ENCODE assay signal across 21 cellular contexts in the genomic region with DNA sequence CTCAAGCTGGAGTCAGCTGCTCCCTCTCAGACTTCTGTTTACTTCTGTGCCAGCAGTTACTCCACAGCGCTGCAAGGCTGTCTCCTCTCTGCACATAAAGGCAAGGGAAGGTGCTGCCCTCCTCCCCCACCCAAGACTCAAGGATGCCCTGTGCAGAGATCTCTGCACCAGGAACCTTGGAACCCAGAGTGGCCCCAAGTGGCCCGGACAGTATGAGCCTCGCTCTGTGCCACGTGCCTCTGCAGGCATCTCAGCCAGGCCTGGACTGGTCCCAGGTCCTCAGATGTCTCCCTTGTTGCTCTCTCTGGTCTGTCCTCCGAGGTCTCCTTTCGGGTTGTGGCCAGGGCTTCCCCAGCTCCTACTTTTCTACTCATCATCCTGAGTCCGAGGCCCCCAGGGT.
DNase-seq lines count a peak whose midpoint lies in the region; ATAC-seq, FAIRE-seq and TF ChIP-seq lines count a peak whose summit lies in the region.
"Had no signal": no experiment of that assay in that cellular context is flagged by ENCODE, and none has a peak within 500 bp of the region (broad histone marks: within the 10 kb centered on the region; RNA-seq: fewer than 3 reads in every experiment).

No MANE protein-coding gene starts in this region.

- H3K27me3 Mint-ChIP-seq in CD8-positive, alpha-beta T cell (ENCODE audit: low read depth), result no peaks in the 10 kb centered on the region
- H3K27me3 Mint-ChIP-seq in glutamatergic neuron (ENCODE audit: unreplicated experiment), result peaks cover 4% of the 10 kb centered on the region
- H3K27me3 Mint-ChIP-seq: CD4-positive, alpha-beta T cell had no signal

- no peak for FAIRE-seq in small intestine (lab: Jason Lieb, UNC)
- FAIRE-seq: D721Med, G401.6, GM18507, H1 had no signal

- no peak for TF ChIP-seq CTCF in CD8-positive, alpha-beta T cell (IDR thresholded peaks at IDR 0.05)
- TF ChIP-seq CTCF in glutamatergic neuron (IDR thresholded peaks at IDR 0.05; ENCODE audit: partially characterized antibody, unreplicated experiment), result no peak

- H3K27ac ChIP-seq in BLaER1 (peak overlapping the region; percentile 49), small intestine (ENCODE audit: low read depth in 1 of 2, low read length in 1 of 2) (no peak overlapping the region)
- no peak overlapping the region for H3K27ac ChIP-seq in CD8-positive, alpha-beta T cell (ENCODE audit: low read depth, low read length)
- H3K27ac ChIP-seq: SK-N-MC had no signal

- no peak for ATAC-seq in CD8-positive, alpha-beta T cell
- no peak for ATAC-seq in GM21360 (IDR thresholded peaks at IDR 0.05; ENCODE audit: unreplicated experiment)
- ATAC-seq in GM18909 (IDR thresholded peaks at IDR 0.05; ENCODE audit: poor library complexity, unreplicated experiment), result no peak
- ATAC-seq: Panc1 had no signal

- H3K27me3 ChIP-seq in BLaER1 (no peaks in the 10 kb centered on the region), small intestine (ENCODE audit: control insufficient read depth in 2 of 2, insufficient read depth in 2 of 2, low read length in 2 of 2) (no peaks in the 10 kb centered on the region)
- no peaks in the 10 kb centered on the region for H3K27me3 ChIP-seq in CD8-positive, alpha-beta T cell (ENCODE audit: insufficient read depth, low read length)

- H3K4me1 ChIP-seq in BLaER1, result peaks cover 41% of the 10 kb centered on the region
- H3K4me1 ChIP-seq in CD8-positive, alpha-beta T cell (ENCODE audit: insufficient read depth, low read length), result peaks cover 14% of the 10 kb centered on the region
- H3K4me1 ChIP-seq in small intestine (ENCODE audit: control insufficient read depth in 2 of 2, insufficient read depth in 1 of 2, low read depth in 1 of 2, low read length in 1 of 2), result no peaks in the 10 kb centered on the region

- no peaks in the 10 kb centered on the region for H3K9me3 Mint-ChIP-seq in CD8-positive, alpha-beta T cell
- peaks cover 4% of the 10 kb centered on the region for H3K9me3 Mint-ChIP-seq in glutamatergic neuron (ENCODE audit: unreplicated experiment)
- H3K9me3 Mint-ChIP-seq: CD4-positive, alpha-beta T cell had no signal

- H3K27ac Mint-ChIP-seq in CD8-positive, alpha-beta T cell, result peak overlapping the region; percentile 52
- peak overlapping the region; percentile 60 for H3K27ac Mint-ChIP-seq in glutamatergic neuron (ENCODE audit: unreplicated experiment)
- H3K27ac Mint-ChIP-seq: CD4-positive, alpha-beta T cell had no signal

- WGBS in small intestine, 3 donors, result 58 to 85% (median 73%) methylated on average over 7 of the region's 7 CpGs

- H3K9ac ChIP-seq in BLaER1, result no peak overlapping the region

- no peaks in the 10 kb centered on the region for H3K36me3 ChIP-seq in BLaER1
- H3K36me3 ChIP-seq in CD8-positive, alpha-beta T cell (ENCODE audit: insufficient read depth, low read length), result no peaks in the 10 kb centered on the region
- H3K36me3 ChIP-seq in small intestine (ENCODE audit: control insufficient read depth in 2 of 2, insufficient read depth in 2 of 2, low read length in 2 of 2), result no peaks in the 10 kb centered on the region

- H4K20me1 ChIP-seq in BLaER1, result no peaks in the 10 kb centered on the region

- intact Hi-C loops in CD8-positive, alpha-beta T cell (cut with DNase I, micrococcal nuclease), result no loop called here

- CTCF ChIA-PET in CD8-positive, alpha-beta T cell (lab: Charles Lee), result interaction anchor here (1.4 to 4.2 kb wide), 2 partner anchors 10 to 29 kb away, joined by 5 to 13 read pairs; no protein-coding TSS in a partner anchor

- POLR2A ChIA-PET in CD8-positive, alpha-beta T cell (lab: Charles Lee), result no interaction called here

- no peak overlapping the region for H3K4me3 Mint-ChIP-seq in CD8-positive, alpha-beta T cell
- no peak overlapping the region for H3K4me3 Mint-ChIP-seq in glutamatergic neuron (ENCODE audit: unreplicated experiment)
- H3K4me3 Mint-ChIP-seq: CD4-positive, alpha-beta T cell had no signal

- no peaks in the 10 kb centered on the region for H3K9me3 ChIP-seq in BLaER1
- no peaks in the 10 kb centered on the region for H3K9me3 ChIP-seq in CD8-positive, alpha-beta T cell (ENCODE audit: low read length)
- H3K9me3 ChIP-seq in small intestine (ENCODE audit: control insufficient read depth, low read depth), result no peaks in the 10 kb centered on the region

- peaks cover 45% of the 10 kb centered on the region for H3K4me1 Mint-ChIP-seq in CD8-positive, alpha-beta T cell (ENCODE audit: low read depth)
- H3K4me1 Mint-ChIP-seq in glutamatergic neuron (ENCODE audit: low read depth, unreplicated experiment), result peaks cover 46% of the 10 kb centered on the region

- DNase-seq in CD8-positive, alpha-beta T cell, result no peak
- no peak for DNase-seq in glutamatergic neuron
- peak; percentile 52 for DNase-seq in small intestine
- DNase-seq in GM03348 (ENCODE audit: low spot score), result no peak
- no peak for DNase-seq in foreskin melanocyte
- DNase-seq: AML-193; CD4-positive, alpha-beta T cell; DMS79; KBM-7; NCI-H1436; NCI-H2029; NCI-H510A had no signal

- peak overlapping the region; percentile 92 for H3K4me2 ChIP-seq in BLaER1

- H3K36me3 Mint-ChIP-seq in CD8-positive, alpha-beta T cell, result no peaks in the 10 kb centered on the region
- H3K36me3 Mint-ChIP-seq in glutamatergic neuron (ENCODE audit: unreplicated experiment), result peaks cover 5% of the 10 kb centered on the region

- H3K4me3 ChIP-seq in BLaER1 (no peak overlapping the region), small intestine (ENCODE audit: low read depth in 1 of 2, low read length in 2 of 2) (no peak overlapping the region)
- no peak overlapping the region for H3K4me3 ChIP-seq in CD8-positive, alpha-beta T cell (ENCODE audit: low read depth, low read length)
- H3K4me3 ChIP-seq: SK-N-MC had no signal
